Comparison of ENCODE assay signal across 27 cellular contexts in genomic region chr1:14689996-14690614, GRCh38.
DNase-seq lines count a peak whose midpoint lies in the region; ATAC-seq and TF ChIP-seq lines count a peak whose summit lies in the region.
"Had no signal": no experiment of that assay in that cellular context is flagged by ENCODE, and none has a peak within 500 bp of the region (broad histone marks: within the 10 kb centered on the region; RNA-seq: fewer than 3 reads in every experiment).

No MANE protein-coding gene starts in this region.

- no peak for TF ChIP-seq CTCF in fibroblast of villous mesenchyme (IDR thresholded peaks at IDR 0.05; ENCODE audit: insufficient read depth, low read depth, low read length)

- DNase-seq in H4 (ENCODE audit: low spot score) = peak; percentile 21
- peak; percentile 17 for DNase-seq in RPMI7951 (ENCODE audit: low read depth)
- peak; percentile 6 for DNase-seq in fibroblast of villous mesenchyme (ENCODE audit: low read depth)
- peak in 8 of 49 donors; percentile 1 to 47 (median 12) for DNase-seq in substantia nigra (lab: John Stamatoyannopoulos, UW)
- DNase-seq in epidermal melanocyte (ENCODE audit: insufficient read length, low spot score) = no peak
- DNase-seq in activated gamma-delta T cell (lab: John Stamatoyannopoulos, UW) = no peak
- DNase-seq: activated CD4-positive, alpha-beta memory T cell treated with anti-CD3 and anti-CD28 coated beads, Interleukin-2, amount 10 ng/mL, durations not matched to agents 7 days and 5 days; activated CD4-positive, alpha-beta T cell treated with anti-CD3 and anti-CD28 coated beads for 1 hour; Calu3; dermis blood vessel endothelial cell; GM23248; midbrain; naive thymus-derived CD4-positive, alpha-beta T cell; NCI-H1105; NCI-H1930; NCI-H226; ovary; stimulated activated CD4-positive, alpha-beta T cell treated with anti-CD3 and anti-CD28 coated beads, Interleukin-1b, Interleukin-23, amount 100 ng/mL, for 48 hours; stimulated activated CD8-positive, alpha-beta memory T cell treated with anti-CD3 and anti-CD28 coated beads, Interleukin-4, amount 100 ng/mL, for 48 hours; stomach had no signal

- peak overlapping the region; percentile 39 for H3K27ac ChIP-seq in substantia nigra (ENCODE audit: low read depth, low read length, poor library complexity, severe bottlenecking)
- H3K27ac ChIP-seq: C4-2B, GM23248, ovary, right atrium auricular region, SK-N-MC, stomach, tibial nerve had no signal

- no peak for ATAC-seq in esophagus mucosa
- ATAC-seq: GM12878; naive thymus-derived CD4-positive, alpha-beta T cell had no signal

- no peak overlapping the region for H3K4me3 ChIP-seq in fibroblast of villous mesenchyme (ENCODE audit: low read depth, low read length)
- H3K4me3 ChIP-seq: GM12878, GM23248, ovary, right atrium auricular region, SK-N-MC, smooth muscle cell, stomach, tibial nerve had no signal

Comparison
In these comparisons a context has a peak if more than half of its experiments do, and no peak if none do; other contexts are left out.
1. DNase-seq: peak in H4 (single experiment), RPMI7951 (single experiment) and fibroblast of villous mesenchyme (single experiment); none in epidermal melanocyte (single experiment) and activated gamma-delta T cell (single experiment).